ENCODE assay signal across 20 cellular contexts in genomic region chr3:183410759-183411158, GRCh38. TPM values are rescaled to one million over a fixed set of nuclear protein-coding genes. Genes with fewer than 3 reads are reported as not detected.
DNase-seq lines count a peak whose midpoint lies in the region; ATAC-seq, FAIRE-seq and TF ChIP-seq lines count a peak whose summit lies in the region.
"Had no signal": no experiment of that assay in that cellular context is flagged by ENCODE, and none has a peak within 500 bp of the region (broad histone marks: within the 10 kb centered on the region; RNA-seq: fewer than 3 reads in every experiment).

No MANE protein-coding gene starts in this region.

- no peak for TF ChIP-seq CTCF in IMR-90 (conservative IDR thresholded peaks at IDR 0.05; ENCODE audit: low read depth, low read length)
- TF ChIP-seq CTCF in K562 (IDR thresholded peaks at IDR 0.05 in 2 of 3, conservative IDR thresholded peaks at IDR 0.05 in 1 of 3; ENCODE audit: insufficient read depth in 2 of 3, low read depth in 1 of 3, low read length in 3 of 3) = no peak

- H3K4ac ChIP-seq in IMR-90 (ENCODE audit: low read depth, low read length) = no peak overlapping the region

- H3K18ac ChIP-seq in IMR-90 (ENCODE audit: low read depth, low read length) = no peak overlapping the region

- no peak overlapping the region for H4K8ac ChIP-seq in IMR-90 (ENCODE audit: low read depth in 2 of 2, low read length in 2 of 2)

- TF ChIP-seq RAD21 in IMR-90 (IDR thresholded peaks at IDR 0.05; ENCODE audit: low read length) = no peak
- no peak for TF ChIP-seq RAD21 in K562 (CRISPR knock-in tag; conservative IDR thresholded peaks at IDR 0.05 in 1 of 2, IDR thresholded peaks at IDR 0.05 in 1 of 2)

- no peaks in the 10 kb centered on the region for H3K36me3 Mint-ChIP-seq in T-helper 17 cell (ENCODE audit: low read depth)
- H3K36me3 Mint-ChIP-seq: CD4-positive, alpha-beta memory T cell had no signal

- H3K4me1 ChIP-seq in IMR-90 (ENCODE audit: control insufficient read depth, insufficient read depth, low read length) (no peaks in the 10 kb centered on the region), K562 (replicated peaks in 1 of 2; ENCODE audit: control insufficient read depth in 2 of 2, insufficient read depth in 2 of 2, low read length in 2 of 2) (peaks cover 13 to 31% of the 10 kb centered on the region in 2 experiments; a peak in 4 of 5 replicates)
- H3K4me1 ChIP-seq: BLaER1 had no signal

- H3K4me3 Mint-ChIP-seq in T-helper 17 cell = no peak overlapping the region
- H3K4me3 Mint-ChIP-seq: CD4-positive, alpha-beta memory T cell; HFFc6 had no signal

- H3K79me1 ChIP-seq in IMR-90 (ENCODE audit: low read depth in 1 of 2, low read length in 2 of 2) = no peaks in the 10 kb centered on the region

- ATAC-seq in IMR-90 (ENCODE audit: low read depth) (no peak), T-helper 17 cell (no peak), K562 (peak; percentile 76)

- H3K4me2 ChIP-seq in IMR-90 (ENCODE audit: low read depth, low read length) (no peak overlapping the region), K562 (ENCODE audit: insufficient read depth, low read length) (peak overlapping the region; percentile 48; the same call in 1 of the 2 replicates)
- H3K4me2 ChIP-seq: BLaER1 had no signal

- DNase-seq in IMR-90 = no peak
- no peak for DNase-seq in T-helper 17 cell
- DNase-seq in K562 (ENCODE audit: extremely low read depth in 1 of 4, low spot score in 3 of 4) = peak in 1 of 4 experiments; percentile 50
- DNase-seq in urothelium cell line (ENCODE audit: low spot score) = no peak
- no peak for DNase-seq in CD1c-positive myeloid dendritic cell (ENCODE audit: extremely low spot score)
- DNase-seq in stimulated activated CD4-positive, alpha-beta T cell treated with anti-CD3 and anti-CD28 coated beads, Interleukin-15, amount 100 ng/mL, for 24 hours = no peak
- DNase-seq: Calu3; CD4-positive, alpha-beta memory T cell; COR-L47; DMS53; DMS79 treated with DMSO at 0.1 percent for 48 hours; GF-D8; GOT3; HFFc6 had no signal

- CTCF ChIA-PET in IMR-90 (lab: Yijun Ruan, JAX) (no interaction called here), K562 (lab: Yijun Ruan, JAX; ENCODE audit: low intra/inter-chr PET ratio) (no interaction called here)

- POLR2A ChIA-PET in IMR-90 (lab: Charles Lee; ENCODE audit: unreplicated experiment) (no interaction called here), K562 (lab: Yijun Ruan, JAX) (interaction anchor here (0.8 to 3.3 kb wide), 7 partner anchors 11 to 287 kb away, joined by 3 to 32 read pairs (median 5); partner anchors contain the start of genes MCF2L2 and YEATS2)

- H2BK5ac ChIP-seq in IMR-90 (ENCODE audit: low read depth, low read length, poor library complexity, severe bottlenecking) = no peak overlapping the region

- no peak for TF ChIP-seq EP300 in K562 (IDR thresholded peaks at IDR 0.05; ENCODE audit: low read length)

- no peak overlapping the region for H4K5ac ChIP-seq in IMR-90 (ENCODE audit: low read depth, low read length)

- no TSS peak for BruUV-seq in IMR-90 (replicated peaks; lab: Mats Ljungman, UMichigan)
- no TSS peak for BruUV-seq in K562 (replicated peaks; lab: Mats Ljungman, UMichigan)

- no peak overlapping the region for H2BK20ac ChIP-seq in IMR-90 (ENCODE audit: low read depth, low read length)

- H3K36me3 ChIP-seq in IMR-90 (ENCODE audit: control insufficient read depth, insufficient read depth, low read length) = no peaks in the 10 kb centered on the region
- no peaks in the 10 kb centered on the region for H3K36me3 ChIP-seq in K562 (ENCODE audit: control insufficient read depth, insufficient read depth, low read length)
- H3K36me3 ChIP-seq: BLaER1, HAP-1 had no signal

- peak overlapping the region; percentile 55 for H2AK9ac ChIP-seq in IMR-90 (replicated peaks; ENCODE audit: low read depth, low read length, poor library complexity)

- no peaks in the 10 kb centered on the region; the same call in 2 of the 3 replicates for H3K79me2 ChIP-seq in K562 (ENCODE audit: control insufficient read depth, insufficient read depth, low read length)

- dilution Hi-C loops in IMR-90 (cut with HindIII; ENCODE audit: low sequenced_read_pairs, unreplicated experiment) = no loop called here

- H3K56ac ChIP-seq in IMR-90 (ENCODE audit: extremely low read depth, insufficient read depth, low read length) = no peak overlapping the region

- H3K27ac ChIP-seq in IMR-90 (ENCODE audit: insufficient read depth, low read length) (no peak overlapping the region), K562 (ENCODE audit: extremely low read depth, low read depth, low read length) (peak overlapping the region; percentile 43; the same call in 1 of the 3 replicates)
- H3K27ac ChIP-seq: BLaER1, C4-2B had no signal

- in situ Hi-C loops in IMR-90 (cut with MboI; ENCODE audit: low sequenced_read_pairs) = no loop called here
- in situ Hi-C loops in K562 (cut with MboI) = no loop called here

- no peak overlapping the region; the same call in 1 of the 2 replicates for H3K23ac ChIP-seq in IMR-90 (ENCODE audit: low read depth, low read length)

- intact Hi-C loops in IMR-90 (cut with micrococcal nuclease) = no loop called here
- intact Hi-C loops in K562 (cut with micrococcal nuclease) = loop anchor here (5.0 kb wide), 1 partner anchor 37 kb away; no protein-coding TSS in a partner anchor

- no peak overlapping the region for H3K14ac ChIP-seq in IMR-90 (replicated peaks; ENCODE audit: low read depth, low read length)

- H2AFZ ChIP-seq in IMR-90 (replicated peaks; ENCODE audit: low read length, poor library complexity) (no peak overlapping the region), K562 (ENCODE audit: low read depth, low read length) (no peak overlapping the region)

- TF ChIP-seq POLR2A in IMR-90 (IDR thresholded peaks at IDR 0.05; ENCODE audit: low read depth, low read length) = no peak
- TF ChIP-seq POLR2A in K562 (conservative IDR thresholded peaks at IDR 0.05) = no peak

- H2BK120ac ChIP-seq in IMR-90 (ENCODE audit: low read depth, low read length) = no peak overlapping the region

- no peaks in the 10 kb centered on the region for H3K9me1 ChIP-seq in IMR-90 (ENCODE audit: insufficient read depth, low read length)
- H3K9me1 ChIP-seq in K562 (ENCODE audit: control insufficient read depth, insufficient read depth, low read length) = no peaks in the 10 kb centered on the region

- FAIRE-seq in K562 (lab: Jason Lieb, UNC) (no peak), urothelium cell line (lab: Jason Lieb, UNC) (peak; percentile 30)
- FAIRE-seq: GM12891, GM18507 had no signal

- H4K20me1 ChIP-seq in IMR-90 (ENCODE audit: insufficient read depth, low read length) (no peaks in the 10 kb centered on the region; the same call in 1 of the 2 replicates), K562 (replicated peaks; ENCODE audit: control insufficient read depth, insufficient read depth, low read length) (no peaks in the 10 kb centered on the region)
- H4K20me1 ChIP-seq: BLaER1 had no signal

- H3K27me3 Mint-ChIP-seq in T-helper 17 cell = no peaks in the 10 kb centered on the region
- H3K27me3 Mint-ChIP-seq: CD4-positive, alpha-beta memory T cell had no signal

- H3K9ac ChIP-seq in IMR-90 (ENCODE audit: low read depth, low read length) (no peak overlapping the region), K562 (ENCODE audit: insufficient read depth in 1 of 2, low read depth in 2 of 2, low read length in 2 of 2) (no peak overlapping the region)
- H3K9ac ChIP-seq: BLaER1 had no signal

- no peak overlapping the region for H4K91ac ChIP-seq in IMR-90 (ENCODE audit: insufficient read depth, low read depth, low read length)

- H3K27me3 ChIP-seq in IMR-90 (ENCODE audit: control insufficient read depth, insufficient read depth, low read length) (peaks cover 15% of the 10 kb centered on the region), K562 (ENCODE audit: control insufficient read depth in 2 of 2, insufficient read depth in 2 of 2, low read length in 2 of 2) (no peaks in the 10 kb centered on the region)
- H3K27me3 ChIP-seq: BLaER1 had no signal

- no peak overlapping the region for H2AK5ac ChIP-seq in IMR-90 (ENCODE audit: low read depth, low read length)

- H3K9me3 ChIP-seq in IMR-90 (ENCODE audit: control insufficient read depth, insufficient read depth, low read length) (no peaks in the 10 kb centered on the region), T-helper 17 cell (ENCODE audit: control insufficient read depth, low read length, poor library complexity, severe bottlenecking) (no peaks in the 10 kb centered on the region), K562 (replicated peaks; ENCODE audit: control insufficient read depth, insufficient read depth, low read depth, low read length) (no peaks in the 10 kb centered on the region)
- H3K9me3 ChIP-seq: BLaER1, HAP-1 had no signal

- H3K27ac Mint-ChIP-seq in T-helper 17 cell = peak overlapping the region; percentile 2
- H3K27ac Mint-ChIP-seq: HFFc6 had no signal

- H2BK15ac ChIP-seq in IMR-90 (ENCODE audit: low read depth, low read length) = no peak overlapping the region

- H3K4me1 Mint-ChIP-seq in T-helper 17 cell = peaks cover 24% of the 10 kb centered on the region

- H3K4me3 ChIP-seq in IMR-90 (ENCODE audit: insufficient read depth, low read depth, low read length) (no peak overlapping the region), K562 (no peak overlapping the region)
- H3K4me3 ChIP-seq: BLaER1, HAP-1 had no signal

TF ChIP-seq in K562, 482 proteins besides CTCF, POLR2A, EP300 and RAD21 (continues in another document):
- TF ChIP-seq SMAD2 (IDR thresholded peaks at IDR 0.05; ENCODE audit: low read depth, low read length) = no peak

RNA-seq across cellular contexts. Expression of gene MCF2L2, which starts 17.7 kb away (rescaled TPM):
- total RNA-seq in IMR-90 (2012; rRNA removed) = under 0.01 TPM in 1 of 2 replicates, not detected in the other
- polyA plus RNA-seq in IMR-90 (2012; rRNA removed) = 0.17 TPM in 1 of 2 replicates, not detected in the other
- polyA plus RNA-seq in IMR-90 (2012; cell fraction: cytosol; rRNA removed) = not detected in 2 replicates
- 0.01 and 0.08 TPM in 2 replicates for polyA plus RNA-seq in IMR-90 (2012; cell fraction: nucleus; rRNA removed; ENCODE audit: low replicate concordance)
- 10 to 100 TPM; 25.7 to 27.2 TPM for total RNA-seq in T-helper 17 cell
- total RNA-seq in K562 (2011; cell fraction: chromatin; rRNA removed; ENCODE audit: low replicate concordance) = 13.3 and 24.4 TPM in 2 replicates
- total RNA-seq in K562 (2011; cell fraction: nucleolus; rRNA removed) = 6.2 and 7.6 TPM in 2 replicates
- 10.5 and 17.4 TPM in 2 replicates for total RNA-seq in K562 (2011; cell fraction: nucleoplasm; rRNA removed)
- total RNA-seq in K562 (2014; rRNA removed) = 3.0 and 3.3 TPM in 2 replicates
- total RNA-seq in K562 (2014; rRNA removed; fragmentation: Illumina TruSeq; extraction: Trizol) = 2.9 and 3.4 TPM in 2 replicates
- total RNA-seq in K562 (2015; rRNA removed; fragmentation: Illumina TruSeq; extraction: Trizol) = 3.0 TPM in 2 replicates
- total RNA-seq in K562 (2021) = 2.1 and 3.2 TPM in 2 replicates
- 4.1 and 4.9 TPM in 2 replicates for polyA plus RNA-seq in K562 (2011; rRNA removed)
- polyA plus RNA-seq in K562 (2011; cell fraction: cytosol; rRNA removed) = 0.98 and 1.7 TPM in 2 replicates
- 10.3 and 11.7 TPM in 2 replicates for polyA plus RNA-seq in K562 (2011; cell fraction: nucleus; rRNA removed)
- polyA plus RNA-seq in K562 (2012) = 1.8 and 5.4 TPM in 2 replicates
- polyA plus RNA-seq in K562 (2014; fragmentation: Illumina TruSeq; extraction: Trizol) = 1.7 and 1.9 TPM in 2 replicates
- under 1 TPM; 0.56 to 0.96 TPM for polyA plus RNA-seq in K562 (2014; fragmentation: Nextera tagmentation; extraction: Ambion mirVana)
- 3.9 and 4.2 TPM in 2 replicates for polyA plus RNA-seq in K562 (2014; rRNA removed)
- 5.9 and 7.3 TPM in 2 replicates for polyA minus RNA-seq in K562 (2011; rRNA and poly(A)+ RNA removed)
- polyA minus RNA-seq in K562 (2011; cell fraction: cytosol; rRNA and poly(A)+ RNA removed) = 3.1 and 5.7 TPM in 2 replicates
- 6.2 and 8.6 TPM in 2 replicates for polyA minus RNA-seq in K562 (2011; cell fraction: nucleus; rRNA and poly(A)+ RNA removed)
- total RNA-seq: A673 had no signal
